Comparison of ENCODE assay signal across 8 cellular contexts in genomic region chr19:1401889-1402217, GRCh38. TPM values are rescaled to one million over a fixed set of nuclear protein-coding genes. Genes with fewer than 3 reads are reported as not detected.
DNase-seq lines count a peak whose midpoint lies in the region; ATAC-seq and TF ChIP-seq lines count a peak whose summit lies in the region.

No MANE protein-coding gene starts in this region.

- DNase-seq in PC-9: no peak
- no peak for DNase-seq in epithelial cell of proximal tubule (ENCODE audit: low read depth)
- DNase-seq in psoas muscle: no peak
- no peak for DNase-seq in anterior cingulate cortex (lab: John Stamatoyannopoulos, UW)
- no peak for DNase-seq in nucleus accumbens (lab: John Stamatoyannopoulos, UW)
- no peak for DNase-seq in hepatic stellate cell (ENCODE audit: low spot score)

- H4K20me1 ChIP-seq in DOHH2 (ENCODE audit: control insufficient read depth, insufficient read depth, low read depth, low read length) (peaks cover 3% of the 10 kb centered on the region), PC-9 (ENCODE audit: insufficient read depth) (no peaks in the 10 kb centered on the region)

- intact Hi-C loops in PC-9 (cut with micrococcal nuclease; ENCODE audit: unreplicated experiment) (no loop called here), psoas muscle (cut with DNase I) (loop anchor here in 1 of 2 donors (2.0 to 10.0 kb wide), 2 partner anchors 17 to 827 kb away; partner anchors contain the start of gene BSG)

- CTCF ChIA-PET in PC-9 (lab: Charles Lee): no interaction called here

- H3K27ac ChIP-seq in DOHH2 (ENCODE audit: low read depth, low read length) (no peak overlapping the region), PC-9 (no peak overlapping the region), psoas muscle (peak overlapping the region; percentile 98)

- H3K4me2 ChIP-seq in DOHH2 (ENCODE audit: low read length): peak overlapping the region; percentile 79
- peak overlapping the region; percentile 82; the same call in 1 of the 2 replicates for H3K4me2 ChIP-seq in PC-9

- H3K79me2 ChIP-seq in DOHH2 (ENCODE audit: control insufficient read depth, low read length): peaks cover 14% of the 10 kb centered on the region
- H3K79me2 ChIP-seq in PC-9 (ENCODE audit: low read depth): no peaks in the 10 kb centered on the region

- peaks cover 35% of the 10 kb centered on the region for H3K4me1 ChIP-seq in DOHH2 (ENCODE audit: control insufficient read depth, low read length)
- peaks cover 7% of the 10 kb centered on the region; the same call in 1 of the 2 replicates for H3K4me1 ChIP-seq in PC-9 (replicated peaks; ENCODE audit: insufficient read depth)
- peaks cover 12% of the 10 kb centered on the region for H3K4me1 ChIP-seq in psoas muscle

- H3K9me2 ChIP-seq in DOHH2 (replicated peaks; ENCODE audit: control insufficient read depth, low read length) (no peaks in the 10 kb centered on the region), PC-9 (ENCODE audit: insufficient read depth) (no peaks in the 10 kb centered on the region)

- peaks cover 7% of the 10 kb centered on the region for H3K27me3 ChIP-seq in DOHH2 (ENCODE audit: control insufficient read depth, low read length)
- H3K27me3 ChIP-seq in PC-9 (ENCODE audit: insufficient read depth, low read depth): no peaks in the 10 kb centered on the region
- H3K27me3 ChIP-seq in psoas muscle (ENCODE audit: insufficient read depth in 3 of 3, low read length in 2 of 3): no peaks in the 10 kb centered on the region

- H3K9me3 ChIP-seq in DOHH2 (ENCODE audit: control insufficient read depth, insufficient read depth, low read length) (no peaks in the 10 kb centered on the region), PC-9 (ENCODE audit: insufficient read depth, low read depth) (no peaks in the 10 kb centered on the region), psoas muscle (no peaks in the 10 kb centered on the region)

- H2AFZ ChIP-seq in PC-9: no peak overlapping the region

- no peak for ATAC-seq in psoas muscle
- no peak for ATAC-seq in GM21528 (IDR thresholded peaks at IDR 0.05; ENCODE audit: low FRiP score, unreplicated experiment)

- POLR2A ChIA-PET in PC-9 (lab: Charles Lee; ENCODE audit: unreplicated experiment): no interaction called here

- H3K4me3 ChIP-seq in DOHH2 (ENCODE audit: low read length) (peak overlapping the region; percentile 93), PC-9 (no peak overlapping the region; the same call in 1 of the 2 replicates), epithelial cell of proximal tubule (ENCODE audit: low read depth, low read length) (peak overlapping the region; percentile 74), psoas muscle (peak overlapping the region; percentile 91)

- H3F3A ChIP-seq in DOHH2 (ENCODE audit: control insufficient read depth, insufficient read depth) (peaks cover 11% of the 10 kb centered on the region), PC-9 (ENCODE audit: insufficient read depth, low read depth) (peaks cover 18% of the 10 kb centered on the region)

- peak; percentile 55 for TF ChIP-seq CTCF in DOHH2 (IDR thresholded peaks at IDR 0.05; ENCODE audit: low read depth, low read length, poor library complexity, severe bottlenecking)
- TF ChIP-seq CTCF in PC-9 (conservative IDR thresholded peaks at IDR 0.05): no peak; the same call in 1 of the 2 replicates
- no peak for TF ChIP-seq CTCF in epithelial cell of proximal tubule (conservative IDR thresholded peaks at IDR 0.05; ENCODE audit: low read depth, low read length)
- no peak for TF ChIP-seq CTCF in psoas muscle (IDR thresholded peaks at IDR 0.05)

- 55 to 58% (median 57%) methylated on average over 11 of the region's 11 CpGs for WGBS in psoas muscle, 3 donors

- H3K36me3 ChIP-seq in DOHH2 (ENCODE audit: control insufficient read depth, low read length): peaks cover 5% of the 10 kb centered on the region; the same call in 1 of the 2 replicates
- no peaks in the 10 kb centered on the region for H3K36me3 ChIP-seq in PC-9 (ENCODE audit: low read depth)
- peaks cover 0 to 21% of the 10 kb centered on the region in 2 donors for H3K36me3 ChIP-seq in psoas muscle (ENCODE audit: insufficient read depth in 1 of 2, low read depth in 1 of 2)

- BruUV-seq in PC-9 (replicated peaks; lab: Mats Ljungman, UMichigan): no TSS peak

RNA-seq across cellular contexts. Expression of gene GAMT, which starts 0.5 kb away (rescaled TPM):
- total RNA-seq in PC-9 (2021) (27.3 and 30.9 TPM in 2 replicates), epithelial cell of proximal tubule (22.5 and 29.2 TPM in 2 replicates), psoas muscle (100 to 1,000 TPM; 227 to 339 (median 232) TPM)
- polyA plus RNA-seq in psoas muscle: 100 to 1,000 TPM; 162 to 464 (median 351) TPM

RNA-seq across cellular contexts. Expression of gene DAZAP1, which starts 5.5 kb away (rescaled TPM):
- 122 and 144 TPM in 2 replicates for total RNA-seq in PC-9 (2021)
- 53.8 and 136 TPM in 2 replicates for total RNA-seq in epithelial cell of proximal tubule
- 100 to 1,000 TPM in 1 of 4 donors, 10 to 100 TPM in 3; 59.9 to 122 (median 86.9) TPM for total RNA-seq in psoas muscle
- 100 to 1,000 TPM in 1 of 3 donors, 10 to 100 TPM in 2; 68.9 to 103 (median 94.1) TPM for polyA plus RNA-seq in psoas muscle

RNA-seq across cellular contexts. Expression of gene NDUFS7, which starts 18.1 kb away (rescaled TPM):
- total RNA-seq in PC-9 (2021) (67.5 and 83.5 TPM in 2 replicates), epithelial cell of proximal tubule (138 and 174 TPM in 2 replicates), psoas muscle (100 to 1,000 TPM; 230 to 338 (median 308) TPM)
- polyA plus RNA-seq in psoas muscle: 100 to 1,000 TPM; 177 to 423 (median 294) TPM

RNA-seq across cellular contexts. Expression of gene RPS15, which starts 36.3 kb away (rescaled TPM):
- 967 and 1,004 TPM in 2 replicates for total RNA-seq in PC-9 (2021)
- total RNA-seq in epithelial cell of proximal tubule: 2,061 and 3,361 TPM in 2 replicates
- 100 to 1,000 TPM; 697 to 992 (median 943) TPM for total RNA-seq in psoas muscle
- polyA plus RNA-seq in psoas muscle: 1,000 to 10,000 TPM; 2,739 to 4,077 (median 3,158) TPM

RNA-seq across cellular contexts. Expression of gene APC2, which starts 48.1 kb away (rescaled TPM):
- total RNA-seq in PC-9 (2021): 1.6 and 2.7 TPM in 2 replicates
- total RNA-seq in epithelial cell of proximal tubule: not detected in 2 replicates
- total RNA-seq in psoas muscle: under 1 TPM; 0.04 to 0.06 (median 0.05) TPM
- polyA plus RNA-seq in psoas muscle: under 1 TPM in 2 of 3 donors, not detected in 1; 0.01 to 0.03 TPM
